Comparison of ENCODE assay signal across 26 cellular contexts in the genomic region with DNA sequence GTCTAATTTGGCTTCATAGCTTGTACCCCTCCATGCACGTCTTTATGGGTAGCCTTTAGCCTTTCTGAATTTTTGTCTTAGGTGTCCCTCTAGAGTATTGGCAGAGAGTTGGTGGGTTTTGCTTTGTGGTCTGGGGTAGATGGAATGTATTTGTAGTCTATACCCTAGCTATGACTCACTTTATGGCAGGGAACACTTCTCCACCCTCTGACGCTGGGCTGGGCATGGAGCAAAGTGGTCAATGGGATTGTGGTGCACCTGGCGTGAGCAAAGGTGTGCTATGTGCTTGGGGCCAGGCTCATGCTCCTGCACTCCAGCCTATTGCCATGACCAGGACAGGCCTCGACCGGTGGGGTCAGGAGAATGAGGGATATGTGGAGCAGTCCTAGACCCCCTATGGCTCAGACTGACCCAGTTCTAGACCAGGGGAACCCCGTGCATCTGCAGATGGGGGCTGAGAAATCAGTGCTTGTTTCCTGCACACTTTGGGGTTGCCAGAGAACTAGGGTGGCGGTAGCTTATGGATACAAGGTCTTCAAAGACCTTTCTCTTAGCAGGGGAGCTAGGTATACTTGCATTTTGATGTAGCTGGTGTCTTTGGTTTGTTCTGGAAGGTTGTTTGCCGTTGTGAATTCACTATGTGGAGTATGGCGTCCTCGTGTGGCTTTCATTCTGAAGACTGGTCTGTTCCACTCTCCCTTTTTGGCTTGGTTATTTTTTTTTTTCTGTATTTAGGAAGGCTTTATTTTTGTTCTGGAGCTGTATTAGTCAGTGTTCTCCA. TPM values are rescaled to one million over a fixed set of nuclear protein-coding genes. Genes with fewer than 3 reads are reported as not detected.
DNase-seq lines count a peak whose midpoint lies in the region; ATAC-seq and TF ChIP-seq lines count a peak whose summit lies in the region.
"Had no signal": no experiment of that assay in that cellular context is flagged by ENCODE, and none has a peak within 500 bp of the region (broad histone marks: within the 10 kb centered on the region; RNA-seq: fewer than 3 reads in every experiment).

No MANE protein-coding gene starts in this region.

- no TSS peak for BruUV-seq in OCI-LY7 (replicated peaks; lab: Mats Ljungman, UMichigan)

- H3K4me1 ChIP-seq in OCI-LY7 (ENCODE audit: insufficient read depth, low read length, poor library complexity, severe bottlenecking) (peaks cover 13% of the 10 kb centered on the region), osteoblast (ENCODE audit: insufficient read depth, low read length) (peaks cover 5% of the 10 kb centered on the region)

- intact Hi-C loops in OCI-LY7 (cut with micrococcal nuclease; ENCODE audit: unreplicated experiment) = loop anchor here (5.0 kb wide), 4 partner anchors 103 to 753 kb away; partner anchors contain the start of gene TSEN2

- no peak overlapping the region for H3K27ac ChIP-seq in OCI-LY7 (ENCODE audit: low read depth, low read length, poor library complexity, severe bottlenecking)
- peak overlapping the region; percentile 41 for H3K27ac ChIP-seq in cingulate gyrus (ENCODE audit: low read depth, low read length)
- no peak overlapping the region for H3K27ac ChIP-seq in osteoblast (ENCODE audit: low read depth, low read length)
- H3K27ac ChIP-seq in coronary artery = no peak overlapping the region
- H3K27ac ChIP-seq: HL-60, vagina had no signal

- TF ChIP-seq CTCF in OCI-LY7 (conservative IDR thresholded peaks at IDR 0.05; ENCODE audit: low read length) (0 out of 2 replicates have a peak, but pooled peaks have one; percentile 11), osteoblast (IDR thresholded peaks at IDR 0.05; ENCODE audit: extremely low read depth, low read depth, low read length) (peak; percentile 21), coronary artery (IDR thresholded peaks at IDR 0.05) (no peak)

- CTCF ChIA-PET in OCI-LY7 (lab: Charles Lee; ENCODE audit: unreplicated experiment) = interaction anchor here (0.6 to 1.8 kb wide), 4 partner anchors 13 to 81 kb away, joined by 3 to 8 read pairs (median 4); no protein-coding TSS in a partner anchor

- H3K36me3 ChIP-seq in OCI-LY7 (ENCODE audit: insufficient read depth, low read length) = no peaks in the 10 kb centered on the region
- H3K36me3 ChIP-seq in osteoblast (ENCODE audit: insufficient read depth, low read length) = no peaks in the 10 kb centered on the region
- H3K36me3 ChIP-seq: gastroesophageal sphincter, vagina had no signal

- H2AFZ ChIP-seq in OCI-LY7 (ENCODE audit: low read length) (no peak overlapping the region), osteoblast (ENCODE audit: low read length) (no peak overlapping the region)

- H4K20me1 ChIP-seq in OCI-LY7 (ENCODE audit: insufficient read depth, low read length) (no peaks in the 10 kb centered on the region), osteoblast (ENCODE audit: insufficient read depth, low read length) (no peaks in the 10 kb centered on the region)

- H3K79me2 ChIP-seq in OCI-LY7 (ENCODE audit: insufficient read depth, low read depth, low read length) = no peaks in the 10 kb centered on the region
- H3K79me2 ChIP-seq in osteoblast (ENCODE audit: insufficient read depth, low read length) = no peaks in the 10 kb centered on the region

- peaks cover 56% of the 10 kb centered on the region for H3K27me3 ChIP-seq in osteoblast (ENCODE audit: insufficient read depth, low read length)
- H3K27me3 ChIP-seq: gastroesophageal sphincter, vagina had no signal

- no peak for ATAC-seq in HG03280 (IDR thresholded peaks at IDR 0.05; ENCODE audit: unreplicated experiment)
- ATAC-seq: activated naive CD8-positive, alpha-beta T cell treated with anti-CD3 and anti-CD28 coated beads, Interleukin-2, amount 50 U/mL, for 24 hours had no signal

- H3K9me3 ChIP-seq in OCI-LY7 (ENCODE audit: low read length) = no peaks in the 10 kb centered on the region
- H3K9me3 ChIP-seq in osteoblast (ENCODE audit: low read depth, low read length) = no peaks in the 10 kb centered on the region
- H3K9me3 ChIP-seq: Caco-2, gastroesophageal sphincter, vagina had no signal

- peak; percentile 15 for DNase-seq in Daoy (ENCODE audit: low read depth)
- no peak for DNase-seq in OCI-LY7 (ENCODE audit: low spot score)
- peak; percentile 61 for DNase-seq in osteoblast (ENCODE audit: insufficient read length, low spot score, missing footprints)
- DNase-seq in H4 (ENCODE audit: low spot score) = no peak
- no peak for DNase-seq in coronary artery (ENCODE audit: low spot score)
- no peak for DNase-seq in RKO (ENCODE audit: low spot score)
- DNase-seq: activated CD4-positive, alpha-beta T cell treated with anti-CD3 and anti-CD28 coated beads for 1 hour; activated CD8-positive, alpha-beta T cell treated with anti-CD3 and anti-CD28 coated beads for 36 hours; activated effector memory CD4-positive, alpha-beta T cell treated with anti-CD3 and anti-CD28 coated beads, Interleukin-2, amount 50 U/mL, for 16 hours; activated naive CD8-positive, alpha-beta T cell treated with anti-CD3 and anti-CD28 coated beads, Interleukin-2, amount 50 U/mL, for 24 hours; Caco-2; DMS79; effector memory CD8-positive, alpha-beta T cell; HCEC 1CT; NCI-H1048; NCI-H1930; NCI-H2227 treated with DMSO at 0.1 percent for 48 hours; NCI-H69; SIG-M5; stimulated activated CD4-positive, alpha-beta T cell treated with anti-CD3 and anti-CD28 coated beads, Interleukin-1b, Interleukin-23, amount 100 ng/mL, for 48 hours; SW 1271 had no signal

- H3K4me3 ChIP-seq in OCI-LY7 (ENCODE audit: low read depth, low read length, poor library complexity, severe bottlenecking) = no peak overlapping the region
- H3K4me3 ChIP-seq in osteoblast (ENCODE audit: insufficient read depth, low read length) = no peak overlapping the region
- no peak overlapping the region for H3K4me3 ChIP-seq in coronary artery

- no peaks in the 10 kb centered on the region for H3K9me2 ChIP-seq in OCI-LY7 (ENCODE audit: insufficient read depth, low read length)

- POLR2A ChIA-PET in OCI-LY7 (lab: Charles Lee) = interaction anchor here (1.7 kb wide), 1 partner anchor 29 kb away, joined by 3 read pairs; no protein-coding TSS in a partner anchor

- H3K4me2 ChIP-seq in OCI-LY7 (ENCODE audit: low read length) = no peak overlapping the region
- no peak overlapping the region for H3K4me2 ChIP-seq in osteoblast (ENCODE audit: insufficient read depth, low read length)

RNA-seq across cellular contexts. Expression of gene RPL32, which starts 49.4 kb away (rescaled TPM):
- total RNA-seq in Daoy (2014; rRNA removed; shearing (Covaris generic)) = 611 and 698 TPM in 2 replicates
- 3,339 and 3,717 TPM in 2 replicates for total RNA-seq in OCI-LY7 (2014; rRNA removed; shearing (Covaris generic))
- total RNA-seq in OCI-LY7 (2022) = 2,099 and 2,324 TPM in 2 replicates
- total RNA-seq in osteoblast = 524 and 1,095 TPM in 2 replicates
- total RNA-seq in H4 (2014; rRNA removed; shearing (Covaris generic)) = 1,359 and 1,427 TPM in 2 replicates

Comparison
In these comparisons a context has a peak if more than half of its experiments do, and no peak if none do; other contexts are left out.
1. DNase-seq: peak in Daoy (single experiment) and osteoblast (single experiment); none in OCI-LY7 (single experiment), H4 (single experiment), coronary artery (single experiment) and RKO (single experiment).